Comparison of ENCODE assay signal across 9 cellular contexts in the genomic region with DNA sequence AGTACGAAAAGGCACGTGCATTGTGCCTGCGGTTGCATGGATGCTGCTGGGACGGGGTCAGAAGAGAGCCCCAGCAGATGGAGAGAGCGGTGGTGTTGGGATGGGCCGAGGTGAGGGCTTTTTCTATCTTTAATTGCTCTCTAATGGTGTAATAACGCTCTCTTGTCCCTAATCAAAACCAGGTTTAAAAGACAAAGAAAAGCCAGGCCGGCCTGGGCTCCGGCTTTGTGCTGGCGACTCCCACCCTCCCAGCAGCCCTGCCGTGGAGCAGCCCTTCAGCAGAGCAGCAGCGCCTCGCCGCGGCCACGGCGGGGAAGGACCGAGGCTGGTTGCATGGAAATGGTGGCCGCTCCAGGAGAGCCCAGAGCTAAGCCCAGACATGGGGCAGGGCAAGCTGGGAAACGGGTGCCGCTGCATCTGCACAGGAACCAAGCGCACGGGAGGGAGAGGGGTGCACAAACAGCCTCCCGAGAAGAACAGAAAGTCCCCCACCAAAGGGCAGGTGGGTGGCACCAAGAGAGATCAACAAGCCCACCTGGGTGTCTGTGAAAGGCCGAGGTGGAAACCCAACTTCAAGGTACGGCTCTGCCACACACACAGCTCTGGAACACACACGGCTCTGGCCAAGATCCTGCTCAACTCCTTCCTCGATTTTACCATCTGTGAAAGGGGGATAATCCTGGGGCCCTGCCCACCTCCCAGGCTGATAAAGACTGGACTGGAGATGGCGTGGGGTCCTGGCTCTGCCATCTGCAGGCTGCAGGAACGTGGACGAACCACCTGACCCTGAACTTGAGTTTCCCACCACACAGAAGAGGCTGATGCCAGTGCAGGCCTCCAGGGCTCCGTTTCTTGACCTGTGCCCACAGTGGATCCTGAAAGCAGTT. TPM values are rescaled to one million over a fixed set of nuclear protein-coding genes. Genes with fewer than 3 reads are reported as not detected.
A peak's percentile ranks its signal among the peaks of the same experiment; 100 is the strongest.
DNase-seq lines count a peak whose midpoint lies in the region; ATAC-seq and TF ChIP-seq lines count a peak whose summit lies in the region.
"Had no signal": no experiment of that assay in that cellular context is flagged by ENCODE, and none has a peak within 500 bp of the region (broad histone marks: within the 10 kb centered on the region; RNA-seq: fewer than 3 reads in every experiment).

No MANE protein-coding gene starts in this region.

- intact Hi-C loops in lower leg skin (cut with DNase I; ENCODE audit: low total_unique reads), result no loop called here

- peak; percentile 60 for DNase-seq in NCI-H1436 (lab: John Stamatoyannopoulos, UW)
- DNase-seq in NCI-H1436 treated with DMSO at 0.1 percent for 48 hours (lab: John Stamatoyannopoulos, UW), result no peak
- DNase-seq in NCI-H187 (lab: John Stamatoyannopoulos, UW), result peak; percentile 65 to 80
- DNase-seq in UCSD-AML1 (lab: John Stamatoyannopoulos, UW; ENCODE audit: unreplicated experiment), result peak; percentile 55
- DNase-seq in dermis microvascular lymphatic vessel endothelial cell (ENCODE audit: low read depth in 2 of 2), result peak; percentile 65 to 86
- DNase-seq in lower leg skin (ENCODE audit: low spot score in 2 of 2), result peak; percentile 84 to 97
- peak; percentile 40 to 50 for DNase-seq in stimulated activated CD4-positive, alpha-beta T cell treated with anti-CD3 and anti-CD28 coated beads, Interleukin-4, amount 100 ng/mL, for 48 hours (ENCODE audit: low read depth in 2 of 2)

- ATAC-seq in HG02678 (IDR thresholded peaks at IDR 0.05; ENCODE audit: unreplicated experiment), result peak; percentile 71

- H3K4me3 ChIP-seq in lower leg skin (ENCODE audit: low read depth, poor library complexity, severe bottlenecking), result no peak overlapping the region

- peak in 2 of 3 donors; percentile 60 to 89 for TF ChIP-seq CTCF in lower leg skin (IDR thresholded peaks at IDR 0.05)

- TF ChIP-seq POLR2A in lower leg skin (IDR thresholded peaks at IDR 0.05), result no peak

- 40 to 44% methylated on average over 24 to 32 of the region's 32 CpGs for WGBS in lower leg skin, 2 donors

RNA-seq across cellular contexts. Expression of a gene that starts 15.0 kb away (rescaled TPM):
- 16.9 and 34.4 TPM in 2 replicates for total RNA-seq in dermis microvascular lymphatic vessel endothelial cell
- total RNA-seq in lower leg skin, result 10 to 100 TPM; 30.4 to 44.6 (median 36.8) TPM

RNA-seq across cellular contexts. Expression of a gene that starts 31.0 kb away (rescaled TPM):
- total RNA-seq in dermis microvascular lymphatic vessel endothelial cell, result 2.3 and 17.2 TPM in 2 replicates
- 1 to 10 TPM in 3 of 4 donors, under 1 TPM in 1; 0.80 to 3.7 (median 2.4) TPM for total RNA-seq in lower leg skin
- total RNA-seq: CD8-positive, alpha-beta memory T cell had no signal
